8 cellular contexts compared by ENCODE assay signal in the genomic region with DNA sequence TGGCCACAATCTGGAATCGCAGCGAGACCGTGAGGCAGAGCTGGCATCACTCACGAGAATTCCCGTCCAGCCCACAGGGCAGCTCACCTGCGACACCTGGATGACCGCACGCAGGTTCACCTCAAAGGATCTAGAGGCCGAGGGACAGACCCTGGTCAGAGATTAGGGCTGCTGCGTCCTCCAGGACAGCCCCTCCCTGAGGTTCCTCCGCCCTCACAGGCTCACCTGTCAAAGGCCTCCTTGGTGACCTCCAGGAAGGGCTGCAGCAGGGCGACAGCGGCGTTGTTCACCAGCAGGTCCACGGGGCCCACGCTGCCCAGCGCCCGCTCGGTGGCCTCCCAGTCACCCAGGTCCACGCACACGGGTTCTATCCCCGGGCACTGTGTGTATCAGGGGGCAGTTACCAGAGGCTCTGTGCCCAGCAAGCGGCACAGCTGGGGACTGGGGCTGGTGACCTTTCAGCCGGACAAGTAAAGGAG.
A peak's percentile ranks its signal among the peaks of the same experiment; 100 is the strongest.
DNase-seq lines count a peak whose midpoint lies in the region; ATAC-seq and TF ChIP-seq lines count a peak whose summit lies in the region.

No MANE protein-coding gene starts in this region.

- DNase-seq in AG09309 (ENCODE audit: low read depth): no peak
- no peak for DNase-seq in caudate nucleus (lab: John Stamatoyannopoulos, UW)
- no peak for DNase-seq in T-helper 9 cell
- no peak for DNase-seq in NCI-H1694 (lab: John Stamatoyannopoulos, UW)
- DNase-seq in posterior cingulate gyrus: no peak

- intact Hi-C loops in posterior cingulate gyrus (cut with DNase I): no loop called here

- peaks cover 13 to 19% of the 10 kb centered on the region in 2 donors for H3K27me3 ChIP-seq in muscle layer of colon (ENCODE audit: control insufficient read depth in 1 of 2, insufficient read depth in 2 of 2, low read length in 2 of 2)

- no peak for TF ChIP-seq CTCF in AG09309 (IDR thresholded peaks at IDR 0.05; ENCODE audit: control insufficient read depth, insufficient read depth, low read depth, low read length, missing control alignments)

- H3K4me1 ChIP-seq in muscle layer of colon (ENCODE audit: insufficient read depth, low read length): peaks cover 17% of the 10 kb centered on the region

- peak overlapping the region; percentile 97 for H3K27ac ChIP-seq in caudate nucleus (ENCODE audit: low read depth, low read length)
- H3K27ac ChIP-seq in muscle layer of colon (ENCODE audit: low read depth, low read length): peak overlapping the region; percentile 78

- H3K36me3 ChIP-seq in muscle layer of colon (ENCODE audit: insufficient read depth, low read length): no peaks in the 10 kb centered on the region

- no peaks in the 10 kb centered on the region for H3K9me3 ChIP-seq in muscle layer of colon (ENCODE audit: low read length)

- peak overlapping the region; percentile 60 for H3K9ac ChIP-seq in muscle layer of colon (ENCODE audit: low read length)

- ATAC-seq in HG03103 (IDR thresholded peaks at IDR 0.05; ENCODE audit: low read depth, unreplicated experiment): peak; percentile 6
- ATAC-seq in HG03442 (IDR thresholded peaks at IDR 0.05; ENCODE audit: unreplicated experiment): no peak

- peak overlapping the region; percentile 77 for H3K4me3 ChIP-seq in AG09309 (ENCODE audit: control insufficient read depth, low read depth, low read length)
- H3K4me3 ChIP-seq in muscle layer of colon (ENCODE audit: low read depth in 1 of 2, low read length in 2 of 2): peak overlapping the region; percentile 69 to 73
